12 cellular contexts compared by ENCODE assay signal in the genomic region with DNA sequence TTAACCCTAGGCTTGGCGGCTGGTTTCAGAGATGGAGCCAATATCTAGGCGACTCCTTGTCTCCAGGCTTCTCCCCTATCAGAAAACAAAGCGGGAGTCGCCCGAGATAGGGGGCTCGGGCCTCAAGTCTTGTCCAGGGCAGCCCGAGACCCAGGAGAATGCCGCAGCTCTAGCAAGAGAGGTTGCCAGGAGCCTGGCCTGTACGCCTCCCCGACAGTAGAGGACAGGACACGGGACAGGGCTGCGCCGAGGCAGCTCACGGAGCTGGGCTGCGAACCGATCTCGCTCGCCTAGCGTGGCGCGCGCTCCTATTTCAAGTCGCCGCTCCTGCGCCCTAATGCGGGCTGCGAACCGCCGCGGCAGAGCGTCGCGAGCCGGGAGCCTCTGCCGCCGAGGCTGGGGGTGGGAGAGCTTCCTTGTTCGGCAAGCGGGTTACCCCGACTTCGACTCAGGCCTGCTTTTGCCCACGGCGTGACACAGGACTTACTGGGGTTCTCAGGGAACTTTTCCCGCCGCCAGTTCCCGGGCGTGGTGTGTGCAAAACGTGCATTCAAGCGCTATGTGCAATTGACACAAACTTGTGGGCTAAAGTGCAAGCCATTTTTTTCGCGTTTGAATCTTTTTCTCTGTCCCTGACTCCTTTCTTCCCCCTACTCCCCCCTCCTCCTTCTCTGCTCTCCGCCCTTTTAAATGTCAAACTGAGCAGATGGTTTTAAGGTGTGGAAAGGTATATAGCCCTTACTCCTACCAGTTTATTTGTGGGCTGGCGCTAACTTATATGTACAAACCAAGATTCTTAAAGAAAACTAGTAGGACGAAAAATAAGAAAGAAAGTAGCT. TPM values are rescaled to one million over a fixed set of nuclear protein-coding genes. Genes with fewer than 3 reads are reported as not detected.
DNase-seq lines count a peak whose midpoint lies in the region; ATAC-seq, FAIRE-seq and TF ChIP-seq lines count a peak whose summit lies in the region.
"Had no signal": no experiment of that assay in that cellular context is flagged by ENCODE, and none has a peak within 500 bp of the region (broad histone marks: within the 10 kb centered on the region; RNA-seq: fewer than 3 reads in every experiment).

No MANE protein-coding gene starts in this region.

- peaks cover 54% of the 10 kb centered on the region for H3K4me1 Mint-ChIP-seq in activated naive CD8-positive, alpha-beta T cell (ENCODE audit: low read depth)
- H3K4me1 Mint-ChIP-seq in activated naive CD8-positive, alpha-beta T cell treated with anti-CD3 and anti-CD28 coated beads for 36 hours: peaks cover 35% of the 10 kb centered on the region
- H3K4me1 Mint-ChIP-seq in HFFc6 (ENCODE audit: low read depth): peaks cover 13% of the 10 kb centered on the region

- no peak for DNase-seq in activated naive CD8-positive, alpha-beta T cell treated with anti-CD3 and anti-CD28 coated beads for 36 hours
- DNase-seq in H1 (ENCODE audit: low read depth in 1 of 2, low spot score in 2 of 2) (no peak), lower lobe of right lung (no peak), thyroid gland (no peak), HFFc6 (no peak), OCI-M2 (lab: John Stamatoyannopoulos, UW; ENCODE audit: unreplicated experiment) (no peak), SK-N-SH (no peak)
- DNase-seq: MM.1S, Peyer's patch, tibial artery had no signal

- no peak overlapping the region for H2AK5ac ChIP-seq in H1 (ENCODE audit: low read depth, low read length)

- peak; percentile 13 for FAIRE-seq in H1 (lab: Jason Lieb, UNC)

- CTCF ChIA-PET in H1 (lab: Charles Lee; ENCODE audit: partially characterized antibody) (interaction anchor here (1.2 to 1.3 kb wide), 2 partner anchors 138 to 423 kb away, joined by 3 to 4 read pairs; no protein-coding TSS in a partner anchor), SK-N-SH (lab: Yijun Ruan, JAX) (interaction anchor here (0.6 to 1.6 kb wide), 2 partner anchors 138 to 199 kb away, joined by 4 to 5 read pairs; no protein-coding TSS in a partner anchor)

- H3K36me3 ChIP-seq in H1 (ENCODE audit: control insufficient read depth in 2 of 4, insufficient read depth in 4 of 4, low read length in 3 of 4) (no peaks in the 10 kb centered on the region), lower lobe of right lung (no peaks in the 10 kb centered on the region), thyroid gland (no peaks in the 10 kb centered on the region), SK-N-SH (replicated peaks in 1 of 2; ENCODE audit: control insufficient read depth in 1 of 2, insufficient read depth in 2 of 2, low read length in 1 of 2) (no peaks in the 10 kb centered on the region)
- H3K36me3 ChIP-seq: Peyer's patch, tibial artery had no signal

- H3K4me1 ChIP-seq in H1 (replicated peaks in 1 of 4; ENCODE audit: control insufficient read depth in 3 of 4, insufficient read depth in 4 of 4, low read length in 3 of 4) (peaks cover 25 to 42% (median 28%) of the 10 kb centered on the region in 4 experiments), lower lobe of right lung (peaks cover 32% of the 10 kb centered on the region), thyroid gland (peaks cover 43 to 44% of the 10 kb centered on the region in 2 donors), SK-N-SH (ENCODE audit: control insufficient read depth in 1 of 2, insufficient read depth in 2 of 2, low read depth in 1 of 2, low read length in 1 of 2) (peaks cover 0 to 14% of the 10 kb centered on the region in 2 experiments; a peak in 3 of 4 replicates)

- H3F3A ChIP-seq in SK-N-SH (replicated peaks; ENCODE audit: insufficient read depth): no peaks in the 10 kb centered on the region

- H3K9me3 Mint-ChIP-seq in activated naive CD8-positive, alpha-beta T cell (ENCODE audit: low read depth): no peaks in the 10 kb centered on the region
- peaks cover 4% of the 10 kb centered on the region for H3K9me3 Mint-ChIP-seq in activated naive CD8-positive, alpha-beta T cell treated with anti-CD3 and anti-CD28 coated beads for 36 hours
- peaks cover 3% of the 10 kb centered on the region; the same call in 1 of the 2 replicates for H3K9me3 Mint-ChIP-seq in HFFc6

- no peaks in the 10 kb centered on the region for H3K79me2 ChIP-seq in H1 (ENCODE audit: control insufficient read depth in 1 of 2, insufficient read depth in 2 of 2, low read length in 2 of 2)
- H3K79me2 ChIP-seq in SK-N-SH (ENCODE audit: insufficient read depth): no peaks in the 10 kb centered on the region

- H3K23ac ChIP-seq in H1 (ENCODE audit: insufficient read length): no peak overlapping the region

- peak overlapping the region; percentile 89 to 93 for H3K4me2 ChIP-seq in H1 (ENCODE audit: insufficient read depth in 1 of 2, low read depth in 2 of 2, low read length in 2 of 2)
- H3K4me2 ChIP-seq in SK-N-SH: no peak overlapping the region

- peak overlapping the region; percentile 6; the same call in 1 of the 2 replicates for H2BK15ac ChIP-seq in H1 (ENCODE audit: low read length)

- H4K8ac ChIP-seq in H1 (ENCODE audit: extremely low read depth, insufficient read depth, low read length): no peak overlapping the region

- peak overlapping the region; percentile 65 for H3K4me3 Mint-ChIP-seq in activated naive CD8-positive, alpha-beta T cell
- H3K4me3 Mint-ChIP-seq in activated naive CD8-positive, alpha-beta T cell treated with anti-CD3 and anti-CD28 coated beads for 36 hours: no peak overlapping the region
- no peak overlapping the region for H3K4me3 Mint-ChIP-seq in HFFc6

- peak overlapping the region; percentile 20 to 85 (median 38); a peak in 7 of 8 replicates for H3K4me3 ChIP-seq in H1 (ENCODE audit: extremely low read depth in 1 of 4, insufficient read depth in 2 of 4, low read depth in 3 of 4, low read length in 4 of 4)
- H3K4me3 ChIP-seq in lower lobe of right lung: peak overlapping the region; percentile 11
- H3K4me3 ChIP-seq in thyroid gland (replicated peaks in 1 of 3): peak overlapping the region in 1 of 3 donors; percentile 6
- H3K4me3 ChIP-seq in SK-N-SH (ENCODE audit: low read depth in 2 of 2, low read length in 1 of 2): no peak overlapping the region
- H3K4me3 ChIP-seq: tibial artery had no signal

- H2AFZ ChIP-seq in H1 (ENCODE audit: low read length) (0 out of 2 replicates have a peak overlapping the region, but pooled peaks have one; percentile 3), SK-N-SH (ENCODE audit: low read depth) (no peak overlapping the region)

- POLR2A ChIA-PET in H1 (lab: Charles Lee; ENCODE audit: partially characterized antibody) (interaction anchor here (1.9 kb wide), 1 partner anchor 42 kb away, joined by 4 read pairs; no protein-coding TSS in a partner anchor), SK-N-SH (lab: Yijun Ruan, JAX) (no interaction called here)

- no peak overlapping the region for H2BK120ac ChIP-seq in H1 (replicated peaks; ENCODE audit: low read depth, low read length)

- H3K27ac Mint-ChIP-seq in activated naive CD8-positive, alpha-beta T cell: no peak overlapping the region
- no peak overlapping the region for H3K27ac Mint-ChIP-seq in activated naive CD8-positive, alpha-beta T cell treated with anti-CD3 and anti-CD28 coated beads for 36 hours
- no peak overlapping the region for H3K27ac Mint-ChIP-seq in HFFc6

- TF ChIP-seq EP300 in H1 (IDR thresholded peaks at IDR 0.05; ENCODE audit: borderline replicate concordance in 1 of 2, low read depth in 2 of 2, low read length in 2 of 2): no peak
- no peak for TF ChIP-seq EP300 in SK-N-SH (IDR thresholded peaks at IDR 0.05; ENCODE audit: borderline replicate concordance in 1 of 2, low read depth in 1 of 2, low read length in 1 of 2)

- peak overlapping the region; percentile 18; the same call in 1 of the 2 replicates for H2BK12ac ChIP-seq in H1 (ENCODE audit: low read depth, low read length)

- no peak overlapping the region for H2BK20ac ChIP-seq in H1 (ENCODE audit: low read length)

- peak overlapping the region; percentile 52; the same call in 1 of the 2 replicates for H3K18ac ChIP-seq in H1 (ENCODE audit: extremely low read depth, low read length)

- H4K5ac ChIP-seq in H1 (ENCODE audit: insufficient read length, low read depth, low read length): no peak overlapping the region

- H3K14ac ChIP-seq in H1 (ENCODE audit: insufficient read length): no peak overlapping the region

- no peak for TF ChIP-seq POLR2A in H1 (IDR thresholded peaks at IDR 0.05; ENCODE audit: control extremely low read depth in 1 of 2, low read depth in 2 of 2, low read length in 2 of 2)
- TF ChIP-seq POLR2A in thyroid gland (IDR thresholded peaks at IDR 0.05): no peak

- no peak for ATAC-seq in lower lobe of right lung

- no peaks in the 10 kb centered on the region for H3K9me3 ChIP-seq in H1 (ENCODE audit: insufficient read depth in 2 of 2, low read depth in 1 of 2, low read length in 1 of 2)
- H3K9me3 ChIP-seq in lower lobe of right lung: no peaks in the 10 kb centered on the region
- no peaks in the 10 kb centered on the region for H3K9me3 ChIP-seq in thyroid gland
- no peaks in the 10 kb centered on the region for H3K9me3 ChIP-seq in SK-N-SH
- H3K9me3 ChIP-seq: Peyer's patch, tibial artery had no signal

- H3K9ac ChIP-seq in H1 (replicated peaks in 1 of 4; ENCODE audit: extremely low read depth in 1 of 4, low read depth in 3 of 4, low read length in 3 of 4): peak overlapping the region in 1 of 4 experiments; percentile 8; a peak in 2 of 7 replicates
- H3K9ac ChIP-seq in SK-N-SH: no peak overlapping the region

- TF ChIP-seq CTCF in H1 (IDR thresholded peaks at IDR 0.05; ENCODE audit: control extremely low read depth in 1 of 3, insufficient read depth in 1 of 3, low read depth in 1 of 3, low read length in 3 of 3): no peak
- TF ChIP-seq CTCF in lower lobe of right lung (IDR thresholded peaks at IDR 0.05): no peak
- TF ChIP-seq CTCF in thyroid gland (IDR thresholded peaks at IDR 0.05): no peak
- TF ChIP-seq CTCF in HFFc6 (IDR thresholded peaks at IDR 0.05): no peak
- TF ChIP-seq CTCF in SK-N-SH (IDR thresholded peaks at IDR 0.05): no peak

- TF ChIP-seq RAD21 in H1 (IDR thresholded peaks at IDR 0.05 in 1 of 2, conservative IDR thresholded peaks at IDR 0.05 in 1 of 2; ENCODE audit: low read depth in 2 of 2, low read length in 2 of 2): 0 out of 4 replicates have a peak, but pooled peaks of 1 of the 2 experiments have one; percentile 2
- TF ChIP-seq RAD21 in SK-N-SH (IDR thresholded peaks at IDR 0.05; ENCODE audit: low read length): no peak

- H2BK5ac ChIP-seq in H1 (ENCODE audit: low read depth, low read length): no peak overlapping the region

- H4K20me1 ChIP-seq in H1 (replicated peaks in 1 of 2; ENCODE audit: control insufficient read depth in 1 of 2, insufficient read depth in 2 of 2, low read length in 2 of 2): peaks cover 7 to 16% of the 10 kb centered on the region in 2 experiments
- H4K20me1 ChIP-seq in SK-N-SH (ENCODE audit: insufficient read depth): no peaks in the 10 kb centered on the region

- no peak overlapping the region for H4K91ac ChIP-seq in H1 (replicated peaks; ENCODE audit: insufficient read length, low read length)

- H3K23me2 ChIP-seq in H1 (ENCODE audit: low read depth, low read length): peaks cover 37% of the 10 kb centered on the region

- no peaks in the 10 kb centered on the region for H3K9me2 ChIP-seq in SK-N-SH

- H3K79me1 ChIP-seq in H1 (ENCODE audit: low read depth, low read length): no peaks in the 10 kb centered on the region

- WGBS in H1 (ENCODE audit: extremely low coverage in 1 of 2, insufficient coverage in 1 of 2, insufficient read length in 1 of 2, insufficient replicate concordance in 2 of 2, low coverage in 1 of 2, low lambda C conversion rate in 2 of 2, missing lambda C conversion rate in 1 of 2), 2 experiments: 2% methylated on average over 46 of the region's 53 CpGs; no CpG with 5 or more reads in 1 of the 2 experiments
- WGBS in thyroid gland, 2 donors: 40 to 53% methylated on average over 27 to 43 of the region's 53 CpGs
- 89% methylated on average over 35 of the region's 53 CpGs for WGBS in SK-N-SH (ENCODE audit: low lambda C conversion rate)

- H3K36me3 Mint-ChIP-seq in activated naive CD8-positive, alpha-beta T cell: no peaks in the 10 kb centered on the region
- peaks cover 7% of the 10 kb centered on the region for H3K36me3 Mint-ChIP-seq in activated naive CD8-positive, alpha-beta T cell treated with anti-CD3 and anti-CD28 coated beads for 36 hours
- H3K36me3 Mint-ChIP-seq in HFFc6 (ENCODE audit: low read depth): no peaks in the 10 kb centered on the region

- intact Hi-C loops in lower lobe of right lung (cut with DNase I): no loop called here
- intact Hi-C loops in thyroid gland (cut with DNase I): loop anchor here (5.0 kb wide), 1 partner anchor 48 kb away; no protein-coding TSS in a partner anchor

- H3K56ac ChIP-seq in H1 (replicated peaks; ENCODE audit: insufficient read length, low read depth, low read length): no peak overlapping the region

- peaks cover 66% of the 10 kb centered on the region for H3K27me3 Mint-ChIP-seq in activated naive CD8-positive, alpha-beta T cell
- H3K27me3 Mint-ChIP-seq in activated naive CD8-positive, alpha-beta T cell treated with anti-CD3 and anti-CD28 coated beads for 36 hours: peaks cover 96% of the 10 kb centered on the region
- H3K27me3 Mint-ChIP-seq in HFFc6 (ENCODE audit: insufficient read depth): peaks cover 41% of the 10 kb centered on the region

- H3K27ac ChIP-seq in H1 (ENCODE audit: low read depth, low read length): no peak overlapping the region
- no peak overlapping the region for H3K27ac ChIP-seq in lower lobe of right lung
- peak overlapping the region; percentile 18 to 92 (median 79) for H3K27ac ChIP-seq in thyroid gland
- H3K27ac ChIP-seq in SK-N-SH (ENCODE audit: low read depth in 2 of 2, low read length in 1 of 2): no peak overlapping the region
- H3K27ac ChIP-seq: C4-2B, Peyer's patch, tibial artery had no signal

- no peak overlapping the region for H3K4ac ChIP-seq in H1 (replicated peaks; ENCODE audit: insufficient read length, low read depth, low read length)

- H3K27me3 ChIP-seq in H1 (replicated peaks in 1 of 4; ENCODE audit: control insufficient read depth in 3 of 4, extremely low read depth in 1 of 4, insufficient read depth in 3 of 4, low read length in 3 of 4) (peaks cover 54 to 81% (median 77%) of the 10 kb centered on the region in 4 experiments), lower lobe of right lung (ENCODE audit: low read depth) (peaks cover 93% of the 10 kb centered on the region), thyroid gland (no peaks in the 10 kb centered on the region), SK-N-SH (ENCODE audit: insufficient read depth) (peaks cover 37% of the 10 kb centered on the region)

RNA-seq across cellular contexts. Expression of a gene that starts 2.4 kb away (rescaled TPM):
- not detected for total RNA-seq in activated naive CD8-positive, alpha-beta T cell treated with anti-CD3 and anti-CD28 coated beads for 36 hours
- total RNA-seq in H1 (2021; fragmentation: NEBNext Ultra II Directional; extraction: Animal tissue kit (Norgen Biotek cat#: 25700)): 1.5 and 2.0 TPM in 2 replicates
- 0.30 and 0.82 TPM in 2 replicates for polyA plus RNA-seq in H1 (2011; rRNA removed)
- polyA plus RNA-seq in H1 (2011; cell fraction: cytosol; rRNA removed): 0.30 TPM
- 0.80 TPM for polyA plus RNA-seq in H1 (2011; cell fraction: nucleus; rRNA removed)
- polyA plus RNA-seq in H1 (2012, experiment 1 of 2): 0.33 to 0.96 TPM (median 0.75 TPM) in 4 replicates
- 0.45 TPM for polyA plus RNA-seq in H1 (2012, experiment 2 of 2)
- 0.32 TPM for polyA plus RNA-seq in H1 (2013, experiment 1 of 2)
- polyA plus RNA-seq in H1 (2013, experiment 2 of 2): 0.40 TPM
- polyA minus RNA-seq in H1 (2011; rRNA and poly(A)+ RNA removed): 0.54 and 2.3 TPM in 2 replicates
- 1.0 TPM for polyA minus RNA-seq in H1 (2011; cell fraction: cytosol; rRNA and poly(A)+ RNA removed)
- 3.6 TPM for polyA minus RNA-seq in H1 (2011; cell fraction: nucleus; rRNA and poly(A)+ RNA removed)
- 11.7 TPM for total RNA-seq in lower lobe of right lung
- total RNA-seq in thyroid gland: 10 to 100 TPM; 34.6 to 51.3 (median 38.4) TPM
- total RNA-seq in HFFc6 (2021; fragmentation: NEBNext Ultra II Directional; extraction: Animal tissue kit (Norgen Biotek cat#: 25700)): under 1 TPM; 0.14 to 0.96 (median 0.31) TPM
- 0.25 and 0.45 TPM in 2 replicates for polyA plus RNA-seq in SK-N-SH (2012; rRNA removed)
- polyA plus RNA-seq in SK-N-SH (2012; cell fraction: cytosol; rRNA removed): 0.55 and 0.71 TPM in 2 replicates
- polyA plus RNA-seq in SK-N-SH (2012; cell fraction: nucleus; rRNA removed): 0.45 and 0.51 TPM in 2 replicates

Comparison
In these comparisons a context has a peak if more than half of its experiments do, and no peak if none do; other contexts are left out.
1. H3K27ac ChIP-seq: peak in thyroid gland (3 of 3); none in H1 (single experiment), lower lobe of right lung (single experiment) and SK-N-SH (0 of 2).
2. H3K4me3 ChIP-seq: peak in H1 (4 of 4) and lower lobe of right lung (single experiment); none in SK-N-SH (0 of 2).